ENCODE assay signal across 19 cellular contexts in genomic region chr4:7299908-7300710, GRCh38.
"Had no signal": no experiment of that assay in that cellular context is flagged by ENCODE, and none has a peak within 500 bp of the region (broad histone marks: within the 10 kb centered on the region; RNA-seq: fewer than 3 reads in every experiment).

No MANE protein-coding gene starts in this region.

- ATAC-seq: heart right ventricle, lower lobe of right lung, mucosa of descending colon, T-cell had no signal

- H3K36me3 ChIP-seq: adrenal gland, ascending aorta, breast epithelium, heart right ventricle, lower lobe of right lung, tibial artery had no signal

- H3K27ac ChIP-seq: adrenal gland, ascending aorta, breast epithelium, coronary artery, epithelial cell of prostate, heart right ventricle, lower lobe of right lung, tibial artery, VCaP had no signal

- H3K9me3 ChIP-seq: adrenal gland, ascending aorta, breast epithelium, heart right ventricle, lower lobe of right lung, mucosa of descending colon, tibial artery had no signal

- H3K27me3 ChIP-seq: ascending aorta had no signal

- H3K4me1 ChIP-seq: adrenal gland, ascending aorta, breast epithelium had no signal

- FAIRE-seq: keratinocyte had no signal

- H3K4me3 ChIP-seq: adrenal gland, ascending aorta, breast epithelium, coronary artery, heart right ventricle, lower lobe of right lung, mucosa of descending colon, tibial artery had no signal

- DNase-seq: activated CD4-positive, alpha-beta T cell treated with anti-CD3 and anti-CD28 coated beads for 1 hour; activated CD4-positive, alpha-beta T cell treated with anti-CD3 and anti-CD28 coated beads, Interleukin-2, amount 50 U/mL, for 1 hour; activated naive CD4-positive, alpha-beta T cell; activated T-cell treated with anti-CD3 and anti-CD28 coated beads, Interleukin-2, amount 50 U/mL, for 1 hour; adrenal gland; heart right ventricle; lower lobe of right lung; mesendoderm; stimulated activated CD4-positive, alpha-beta T cell treated with anti-CD3 and anti-CD28 coated beads, Interleukin-12 subunit alpha, Interleukin-12 subunit beta, amount 100 ng/mL, for 4 hours; stimulated activated CD4-positive, alpha-beta T cell treated with anti-CD3 and anti-CD28 coated beads, Interleukin-4, amount 100 ng/mL, for 4 hours; T-cell; tibial artery had no signal
